ENCODE assay signal across 19 cellular contexts in genomic region chr15:87850916-87851315, GRCh38.
A peak's percentile ranks its signal among the peaks of the same experiment; 100 is the strongest.
DNase-seq lines count a peak whose midpoint lies in the region; ATAC-seq, FAIRE-seq and TF ChIP-seq lines count a peak whose summit lies in the region.
"Had no signal": no experiment of that assay in that cellular context is flagged by ENCODE, and none has a peak within 500 bp of the region (broad histone marks: within the 10 kb centered on the region; RNA-seq: fewer than 3 reads in every experiment).

No MANE protein-coding gene starts in this region.

- FAIRE-seq in astrocyte (lab: Jason Lieb, UNC): no peak
- FAIRE-seq: H54, RCC 7860 had no signal

- H3K4me1 Mint-ChIP-seq in astrocyte (ENCODE audit: low read depth, unreplicated experiment): no peaks in the 10 kb centered on the region
- no peaks in the 10 kb centered on the region for H3K4me1 Mint-ChIP-seq in natural killer cell treated with Interleukin-12 subunit alpha and Interleukin-12 subunit beta and Interleukin-15 and Interleukin-18, amount 100 ng/mL, for 72 hours (ENCODE audit: low read depth in 2 of 2)
- H3K4me1 Mint-ChIP-seq: CD4-positive, CD25-positive, alpha-beta regulatory T cell; IgD-negative memory B cell had no signal

- H3K36me3 ChIP-seq in astrocyte (ENCODE audit: insufficient read depth, low read length): no peaks in the 10 kb centered on the region

- no peak for TF ChIP-seq CTCF in astrocyte (IDR thresholded peaks at IDR 0.05; ENCODE audit: insufficient read depth, low read depth, low read length)
- TF ChIP-seq CTCF in fibroblast of pulmonary artery (IDR thresholded peaks at IDR 0.05; ENCODE audit: low read length, missing control alignments): no peak

- ATAC-seq in right cardiac atrium (peak; percentile 73 to 84), HG02588 (IDR thresholded peaks at IDR 0.05; ENCODE audit: unreplicated experiment) (no peak)
- no peak for ATAC-seq in natural killer cell treated with Interleukin-12 subunit alpha and Interleukin-12 subunit beta and Interleukin-15 and Interleukin-18, amount 100 ng/mL, for 72 hours

- H3K4me3 ChIP-seq in astrocyte (ENCODE audit: insufficient read depth, low read depth, low read length) (no peak overlapping the region), fibroblast of pulmonary artery (replicated peaks; ENCODE audit: low read depth, low read length) (no peak overlapping the region), right cardiac atrium (ENCODE audit: low read length) (no peak overlapping the region)
- H3K4me3 ChIP-seq: SK-N-MC had no signal

- H3K4me3 Mint-ChIP-seq in astrocyte (ENCODE audit: unreplicated experiment): no peak overlapping the region
- no peak overlapping the region for H3K4me3 Mint-ChIP-seq in natural killer cell treated with Interleukin-12 subunit alpha and Interleukin-12 subunit beta and Interleukin-15 and Interleukin-18, amount 100 ng/mL, for 72 hours
- H3K4me3 Mint-ChIP-seq: CD4-positive, CD25-positive, alpha-beta regulatory T cell; IgD-negative memory B cell had no signal

- H3K27ac ChIP-seq in astrocyte (ENCODE audit: low read depth, low read length) (no peak overlapping the region), right cardiac atrium (ENCODE audit: low read length) (no peak overlapping the region)
- H3K27ac ChIP-seq: SK-N-MC had no signal

- H2AFZ ChIP-seq in astrocyte (ENCODE audit: low read depth, low read length): no peak overlapping the region

- H3K79me2 ChIP-seq in astrocyte (ENCODE audit: insufficient read depth, low read length): no peaks in the 10 kb centered on the region

- no peak overlapping the region for H3K27ac Mint-ChIP-seq in astrocyte (ENCODE audit: unreplicated experiment)
- no peak overlapping the region for H3K27ac Mint-ChIP-seq in natural killer cell treated with Interleukin-12 subunit alpha and Interleukin-12 subunit beta and Interleukin-15 and Interleukin-18, amount 100 ng/mL, for 72 hours
- H3K27ac Mint-ChIP-seq: CD4-positive, CD25-positive, alpha-beta regulatory T cell; IgD-negative memory B cell had no signal

- H3K4me2 ChIP-seq in astrocyte (ENCODE audit: low read length): no peak overlapping the region

- DNase-seq in NCI-H446 (lab: John Stamatoyannopoulos, UW) (peak; percentile 13 to 55), astrocyte (ENCODE audit: low read depth) (peak; percentile 83), fibroblast of pulmonary artery (ENCODE audit: low read depth) (peak; percentile 32), right cardiac atrium (peak in 2 of 3 donors; percentile 14 to 31), globus pallidus (ENCODE audit: low spot score) (no peak)
- no peak for DNase-seq in natural killer cell treated with Interleukin-12 subunit alpha and Interleukin-12 subunit beta and Interleukin-15 and Interleukin-18, amount 100 ng/mL, for 72 hours (ENCODE audit: low spot score)
- DNase-seq: CD4-positive, CD25-positive, alpha-beta regulatory T cell; EL; MV-4-11; NCI-H1105 treated with DMSO at 0.1 percent for 48 hours; NCI-H2081 treated with DMSO at 0.1 percent for 48 hours; NCI-H510A treated with DMSO at 0.1 percent for 48 hours; NCI-H748 treated with DMSO at 0.1 percent for 48 hours; SHP77 had no signal

- 29% methylated on average over 4 of the region's 4 CpGs for WGBS in right cardiac atrium

- H3K4me1 ChIP-seq in astrocyte (ENCODE audit: insufficient read depth, low read length) (peaks cover 4% of the 10 kb centered on the region), right cardiac atrium (ENCODE audit: control insufficient read depth, insufficient read depth, low read length) (no peaks in the 10 kb centered on the region)

- no peaks in the 10 kb centered on the region for H4K20me1 ChIP-seq in astrocyte (ENCODE audit: insufficient read depth, low read length)

- H3K9ac ChIP-seq in astrocyte (ENCODE audit: low read length): no peak overlapping the region

- no peaks in the 10 kb centered on the region for H3K9me3 ChIP-seq in astrocyte (ENCODE audit: insufficient read depth, low read depth, low read length)
- no peaks in the 10 kb centered on the region for H3K9me3 ChIP-seq in right cardiac atrium (ENCODE audit: control insufficient read depth, low read length)

- no peaks in the 10 kb centered on the region for H3K36me3 Mint-ChIP-seq in astrocyte (ENCODE audit: low read depth, unreplicated experiment)
- H3K36me3 Mint-ChIP-seq in natural killer cell treated with Interleukin-12 subunit alpha and Interleukin-12 subunit beta and Interleukin-15 and Interleukin-18, amount 100 ng/mL, for 72 hours: no peaks in the 10 kb centered on the region
- H3K36me3 Mint-ChIP-seq: CD4-positive, CD25-positive, alpha-beta regulatory T cell; IgD-negative memory B cell had no signal

- H3K27me3 Mint-ChIP-seq in astrocyte (ENCODE audit: low read depth, unreplicated experiment): peaks cover 7% of the 10 kb centered on the region
- peaks cover 0 to 2% of the 10 kb centered on the region in 2 donors for H3K27me3 Mint-ChIP-seq in natural killer cell treated with Interleukin-12 subunit alpha and Interleukin-12 subunit beta and Interleukin-15 and Interleukin-18, amount 100 ng/mL, for 72 hours
- H3K27me3 Mint-ChIP-seq: CD4-positive, CD25-positive, alpha-beta regulatory T cell; IgD-negative memory B cell had no signal

- H3K27me3 ChIP-seq in astrocyte (ENCODE audit: insufficient read depth, low read length): no peaks in the 10 kb centered on the region
- no peaks in the 10 kb centered on the region for H3K27me3 ChIP-seq in right cardiac atrium (ENCODE audit: control insufficient read depth, insufficient read depth)

- intact Hi-C loops in right cardiac atrium (cut with DNase I): no loop called here

- no peaks in the 10 kb centered on the region for H3K9me3 Mint-ChIP-seq in astrocyte (ENCODE audit: unreplicated experiment)
- peaks cover 3% of the 10 kb centered on the region for H3K9me3 Mint-ChIP-seq in natural killer cell treated with Interleukin-12 subunit alpha and Interleukin-12 subunit beta and Interleukin-15 and Interleukin-18, amount 100 ng/mL, for 72 hours
- H3K9me3 Mint-ChIP-seq: CD4-positive, CD25-positive, alpha-beta regulatory T cell; IgD-negative memory B cell had no signal

Comparison
In these comparisons a context has a peak if more than half of its experiments do, and no peak if none do; other contexts are left out.
1. DNase-seq: peak in NCI-H446 (2 of 2), astrocyte (single experiment), fibroblast of pulmonary artery (single experiment) and right cardiac atrium (2 of 3); none in globus pallidus (single experiment) and natural killer cell treated with Interleukin-12 subunit alpha and Interleukin-12 subunit beta and Interleukin-15 and Interleukin-18, amount 100 ng/mL, for 72 hours (single experiment).
2. ATAC-seq: peak in right cardiac atrium (2 of 2); none in HG02588 (single experiment) and natural killer cell treated with Interleukin-12 subunit alpha and Interleukin-12 subunit beta and Interleukin-15 and Interleukin-18, amount 100 ng/mL, for 72 hours (0 of 2).